ENCODE assay signal across 1 cellular context in genomic region chr11:117980280-117980679, GRCh38.
TF ChIP-seq lines count a peak whose summit lies in the region.

No MANE protein-coding gene starts in this region.

TF ChIP-seq in SK-N-SH, 30 proteins besides CTCF, POLR2A, EP300 and RAD21:
- TF ChIP-seq POLR2AphosphoS5 (IDR thresholded peaks at IDR 0.05; ENCODE audit: low read depth, low read length) (no peak), RCOR1 (IDR thresholded peaks at IDR 0.05; ENCODE audit: low read length) (no peak), TEAD4 (IDR thresholded peaks at IDR 0.05; ENCODE audit: borderline replicate concordance, insufficient read depth) (no peak), RXRA (IDR thresholded peaks at IDR 0.05; ENCODE audit: borderline replicate concordance, low read depth) (no peak), TCF12 (IDR thresholded peaks at IDR 0.05) (no peak), CHD2 (IDR thresholded peaks at IDR 0.05; ENCODE audit: low read length, partially characterized antibody) (no peak), EZH2phosphoT487 (IDR thresholded peaks at IDR 0.05; ENCODE audit: borderline replicate concordance, low read depth) (no peak), MXI1 (IDR thresholded peaks at IDR 0.05; ENCODE audit: low read depth, low read length) (no peak), NFIC (IDR thresholded peaks at IDR 0.05; ENCODE audit: borderline replicate concordance) (no peak)
- TF ChIP-seq, protein P1, sequence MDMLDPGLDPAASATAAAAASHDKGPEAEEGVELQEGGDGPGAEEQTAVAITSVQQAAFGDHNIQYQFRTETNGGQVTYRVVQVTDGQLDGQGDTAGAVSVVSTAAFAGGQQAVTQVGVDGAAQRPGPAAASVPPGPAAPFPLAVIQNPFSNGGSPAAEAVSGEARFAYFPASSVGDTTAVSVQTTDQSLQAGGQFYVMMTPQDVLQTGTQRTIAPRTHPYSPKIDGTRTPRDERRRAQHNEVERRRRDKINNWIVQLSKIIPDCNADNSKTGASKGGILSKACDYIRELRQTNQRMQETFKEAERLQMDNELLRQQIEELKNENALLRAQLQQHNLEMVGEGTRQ (IDR thresholded peaks at IDR 0.05; ENCODE audit: borderline replicate concordance, low read depth, low read length), result no peak
- TF ChIP-seq, protein P2, sequence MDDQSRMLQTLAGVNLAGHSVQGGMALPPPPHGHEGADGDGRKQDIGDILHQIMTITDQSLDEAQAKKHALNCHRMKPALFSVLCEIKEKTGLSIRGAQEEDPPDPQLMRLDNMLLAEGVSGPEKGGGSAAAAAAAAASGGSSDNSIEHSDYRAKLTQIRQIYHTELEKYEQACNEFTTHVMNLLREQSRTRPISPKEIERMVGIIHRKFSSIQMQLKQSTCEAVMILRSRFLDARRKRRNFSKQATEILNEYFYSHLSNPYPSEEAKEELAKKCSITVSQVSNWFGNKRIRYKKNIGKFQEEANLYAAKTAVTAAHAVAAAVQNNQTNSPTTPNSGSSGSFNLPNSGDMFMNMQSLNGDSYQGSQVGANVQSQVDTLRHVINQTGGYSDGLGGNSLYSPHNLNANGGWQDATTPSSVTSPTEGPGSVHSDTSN (IDR thresholded peaks at IDR 0.05), result no peak
- TF ChIP-seq, protein P3, sequence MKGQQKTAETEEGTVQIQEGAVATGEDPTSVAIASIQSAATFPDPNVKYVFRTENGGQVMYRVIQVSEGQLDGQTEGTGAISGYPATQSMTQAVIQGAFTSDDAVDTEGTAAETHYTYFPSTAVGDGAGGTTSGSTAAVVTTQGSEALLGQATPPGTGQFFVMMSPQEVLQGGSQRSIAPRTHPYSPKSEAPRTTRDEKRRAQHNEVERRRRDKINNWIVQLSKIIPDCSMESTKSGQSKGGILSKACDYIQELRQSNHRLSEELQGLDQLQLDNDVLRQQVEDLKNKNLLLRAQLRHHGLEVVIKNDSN (IDR thresholded peaks at IDR 0.05; ENCODE audit: borderline replicate concordance, low read depth), result no peak
- TF ChIP-seq, protein P4, sequence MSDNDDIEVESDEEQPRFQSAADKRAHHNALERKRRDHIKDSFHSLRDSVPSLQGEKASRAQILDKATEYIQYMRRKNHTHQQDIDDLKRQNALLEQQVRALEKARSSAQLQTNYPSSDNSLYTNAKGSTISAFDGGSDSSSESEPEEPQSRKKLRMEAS (IDR thresholded peaks at IDR 0.05; ENCODE audit: low read depth), result no peak
